ENCODE assay signal across 22 cellular contexts in the genomic region with DNA sequence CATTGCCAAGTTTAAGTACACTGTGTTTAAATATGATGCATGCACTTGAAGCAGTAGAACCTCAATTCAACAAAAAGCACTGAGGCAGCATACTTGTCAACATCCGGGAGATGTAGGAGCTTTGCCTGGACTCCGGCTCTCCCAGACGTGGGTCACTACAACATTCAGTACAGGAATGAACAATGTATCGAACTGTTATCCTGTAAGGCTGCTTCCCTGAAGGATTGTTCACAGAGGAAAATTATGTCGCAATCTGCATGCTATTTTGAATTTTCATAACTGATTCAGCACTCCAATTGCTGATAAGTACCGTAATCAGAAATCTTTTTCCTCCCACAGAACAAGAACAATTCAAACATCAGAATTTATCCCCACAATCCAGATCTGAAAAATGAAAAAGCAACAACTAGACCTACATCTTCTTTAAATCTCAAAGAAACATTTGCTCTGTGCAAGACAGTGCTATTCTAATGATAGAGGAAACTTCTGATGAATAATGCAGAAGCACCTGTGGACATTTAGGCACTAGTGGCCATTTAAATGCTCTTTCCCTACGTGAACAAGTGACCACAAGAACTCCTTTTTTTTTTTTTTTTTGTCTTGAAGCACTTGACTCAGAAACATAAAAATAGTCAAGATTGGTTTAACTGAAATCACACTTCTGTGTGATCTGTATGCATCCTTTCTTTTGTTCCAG.
DNase-seq lines count a peak whose midpoint lies in the region; ATAC-seq and TF ChIP-seq lines count a peak whose summit lies in the region.
"Had no signal": no experiment of that assay in that cellular context is flagged by ENCODE, and none has a peak within 500 bp of the region (broad histone marks: within the 10 kb centered on the region; RNA-seq: fewer than 3 reads in every experiment).

No MANE protein-coding gene starts in this region.

- ATAC-seq in left ventricle myocardium superior = no peak
- ATAC-seq: gastroesophageal sphincter, SK-N-SH treated with all-trans-retinoic acid at 6 μM for 48 hours had no signal

- H3K9ac ChIP-seq in fibroblast of lung (ENCODE audit: insufficient read depth, low read length) (no peak overlapping the region), parathyroid adenoma (no peak overlapping the region)

- H3K27me3 ChIP-seq in fibroblast of lung (ENCODE audit: control insufficient read depth, insufficient read depth, low read length) = no peaks in the 10 kb centered on the region
- no peaks in the 10 kb centered on the region for H3K27me3 ChIP-seq in parathyroid adenoma (ENCODE audit: control insufficient read depth, insufficient read depth, low read length)
- H3K27me3 ChIP-seq: gastroesophageal sphincter had no signal

- H3K4me1 ChIP-seq in fibroblast of lung (ENCODE audit: control insufficient read depth, extremely low read depth, insufficient read depth, low read length) = no peaks in the 10 kb centered on the region
- peaks cover 4% of the 10 kb centered on the region for H3K4me1 ChIP-seq in parathyroid adenoma
- H3K4me1 ChIP-seq: gastroesophageal sphincter, prostate gland had no signal

- H3K4me3 ChIP-seq in fibroblast of lung (replicated peaks in 1 of 4; ENCODE audit: control extremely low read depth in 1 of 4, insufficient read depth in 1 of 4, low read depth in 3 of 4, low read length in 4 of 4) (no peak overlapping the region), parathyroid adenoma (ENCODE audit: low read depth, low read length) (no peak overlapping the region)
- H3K4me3 ChIP-seq: gastroesophageal sphincter, lower lobe of right lung, prostate gland had no signal

- H3K27ac ChIP-seq in fibroblast of lung (ENCODE audit: insufficient read depth, low read length) (no peak overlapping the region), parathyroid adenoma (no peak overlapping the region)
- H3K27ac ChIP-seq: gastroesophageal sphincter, lower lobe of right lung, prostate gland, RWPE1 had no signal

- H3K36me3 ChIP-seq in fibroblast of lung (ENCODE audit: control insufficient read depth, insufficient read depth, low read length) (no peaks in the 10 kb centered on the region), parathyroid adenoma (ENCODE audit: control insufficient read depth, insufficient read depth, low read length) (no peaks in the 10 kb centered on the region)
- H3K36me3 ChIP-seq: gastroesophageal sphincter, lower lobe of right lung, prostate gland had no signal

- H3K79me2 ChIP-seq in fibroblast of lung (ENCODE audit: control insufficient read depth, insufficient read depth, low read length) (no peaks in the 10 kb centered on the region), parathyroid adenoma (no peaks in the 10 kb centered on the region)

- TF ChIP-seq CTCF in fibroblast of lung (conservative IDR thresholded peaks at IDR 0.05 in 1 of 2, IDR thresholded peaks at IDR 0.05 in 1 of 2; ENCODE audit: low read depth in 1 of 2, low read length in 2 of 2) = no peak
- no peak for TF ChIP-seq CTCF in parathyroid adenoma (IDR thresholded peaks at IDR 0.05)

- H3K9me3 ChIP-seq in fibroblast of lung (ENCODE audit: control insufficient read depth, insufficient read depth, low read depth, low read length) (no peaks in the 10 kb centered on the region), parathyroid adenoma (ENCODE audit: control insufficient read depth, low read length) (no peaks in the 10 kb centered on the region)
- H3K9me3 ChIP-seq: gastroesophageal sphincter, lower lobe of right lung, prostate gland had no signal

- intact Hi-C loops in left ventricle myocardium superior (cut with micrococcal nuclease) = no loop called here

- H4K20me1 ChIP-seq in fibroblast of lung (ENCODE audit: control insufficient read depth, extremely low read depth, insufficient read depth, low read length) = no peaks in the 10 kb centered on the region

- no peak overlapping the region for H3K4me2 ChIP-seq in fibroblast of lung (ENCODE audit: extremely low read depth, insufficient read depth, low read length)
- no peak overlapping the region for H3K4me2 ChIP-seq in parathyroid adenoma (ENCODE audit: low read length)

- H2AFZ ChIP-seq in fibroblast of lung (ENCODE audit: low read length) (no peak overlapping the region), parathyroid adenoma (peak overlapping the region; percentile 74)

- peak; percentile 34 for DNase-seq in M059J (ENCODE audit: low read depth)
- DNase-seq in amniotic epithelial cell (ENCODE audit: low read depth) = peak; percentile 21
- peak; percentile 8 to 25 for DNase-seq in fibroblast of lung (ENCODE audit: low read depth in 2 of 2)
- no peak for DNase-seq in NCI-H1694 (lab: John Stamatoyannopoulos, UW)
- DNase-seq in left ventricle myocardium superior = no peak
- DNase-seq in germinal center (ENCODE audit: low spot score) = no peak
- DNase-seq: activated CD4-positive, alpha-beta T cell treated with anti-CD3 and anti-CD28 coated beads, Interleukin-2, amount 10 ng/mL, durations not matched to agents 24 days and 14 days; activated naive CD4-positive, alpha-beta T cell treated with anti-CD3 and anti-CD28 coated beads, Interleukin-2, amount 10 ng/mL, durations not matched to agents 7 days and 5 days; CD4-positive, alpha-beta T cell; erythroblast; lower lobe of right lung; MM.1S; NCI-H1417 treated with DMSO at 0.1 percent for 48 hours; NCI-H2171 treated with DMSO at 0.1 percent for 48 hours; NCI-H774; nephron progenitor cell; stimulated activated CD8-positive, alpha-beta memory T cell treated with anti-CD3 and anti-CD28 coated beads, Interleukin-4, amount 100 ng/mL, for 48 hours had no signal

Comparison
In these comparisons a context has a peak if more than half of its experiments do, and no peak if none do; other contexts are left out.
1. DNase-seq: peak in M059J (single experiment), amniotic epithelial cell (single experiment) and fibroblast of lung (2 of 2); none in NCI-H1694 (single experiment), left ventricle myocardium superior (single experiment) and germinal center (single experiment).